Comparison of ENCODE assay signal across 18 cellular contexts in genomic region chr22:19957445-19957844, GRCh38. TPM values are rescaled to one million over a fixed set of nuclear protein-coding genes. Genes with fewer than 3 reads are reported as not detected.
DNase-seq lines count a peak whose midpoint lies in the region; ATAC-seq and TF ChIP-seq lines count a peak whose summit lies in the region.
"Had no signal": no experiment of that assay in that cellular context is flagged by ENCODE, and none has a peak within 500 bp of the region (broad histone marks: within the 10 kb centered on the region; RNA-seq: fewer than 3 reads in every experiment).

No MANE protein-coding gene starts in this region.

- no peaks in the 10 kb centered on the region for H3K27me3 ChIP-seq in mesendoderm (ENCODE audit: insufficient read depth, low read length, poor library complexity)
- H3K27me3 ChIP-seq: Peyer's patch, uterus had no signal

- no peak overlapping the region for H4K8ac ChIP-seq in mesendoderm (ENCODE audit: low read depth, low read length)

- peaks cover 4% of the 10 kb centered on the region for H3K4me1 ChIP-seq in mesendoderm (ENCODE audit: control insufficient read depth, low read depth, low read length)

- H3K27ac ChIP-seq in mesendoderm (ENCODE audit: low read depth, low read length), result no peak overlapping the region
- H3K27ac ChIP-seq: Peyer's patch, uterus had no signal

- ATAC-seq in HG02571 (IDR thresholded peaks at IDR 0.05; ENCODE audit: unreplicated experiment), result no peak
- ATAC-seq: activated CD8-positive, alpha-beta T cell treated with anti-CD3 and anti-CD28 coated beads, Interleukin-2, amount 10 ng/mL, durations not matched to agents 7 days and 5 days had no signal

- WGBS in mesendoderm (ENCODE audit: extremely low coverage, insufficient coverage, low lambda C conversion rate), result no CpG with 5 or more reads among the region's 9 CpGs

- H3K23ac ChIP-seq in mesendoderm (ENCODE audit: low read length), result no peak overlapping the region

- TF ChIP-seq CTCF in HFF-Myc (IDR thresholded peaks at IDR 0.05; ENCODE audit: low read depth, low read length, missing control alignments), result peak; percentile 12
- peak; percentile 5 for TF ChIP-seq CTCF in choroid plexus epithelial cell (conservative IDR thresholded peaks at IDR 0.05; ENCODE audit: low read depth, low read length)

- H2AK5ac ChIP-seq in mesendoderm (ENCODE audit: low read length), result no peak overlapping the region

- H3K79me2 ChIP-seq in mesendoderm (ENCODE audit: control insufficient read depth, insufficient read depth, low read length), result no peaks in the 10 kb centered on the region

- no peak overlapping the region for H3K56ac ChIP-seq in mesendoderm (ENCODE audit: low read length)

- no peak overlapping the region for H3K4ac ChIP-seq in mesendoderm (ENCODE audit: low read depth, low read length)

- H3K18ac ChIP-seq in mesendoderm (ENCODE audit: low read length), result no peak overlapping the region

- H3K79me1 ChIP-seq in mesendoderm (ENCODE audit: low read length), result no peaks in the 10 kb centered on the region

- in situ Hi-C loops in ACHN (cut with HindIII; ENCODE audit: low pct_ligation_motif_present, low pct_unique_long_range_greater_than_20kb, low sequenced_read_pairs), result no loop called here

- no peaks in the 10 kb centered on the region for H3K36me3 ChIP-seq in mesendoderm (ENCODE audit: control insufficient read depth, insufficient read depth, low read length)
- H3K36me3 ChIP-seq: Peyer's patch, uterus had no signal

- H2BK15ac ChIP-seq in mesendoderm (replicated peaks; ENCODE audit: low read depth), result no peak overlapping the region

- peak; percentile 15 for DNase-seq in NCI-H748 (lab: John Stamatoyannopoulos, UW; ENCODE audit: unreplicated experiment)
- no peak for DNase-seq in NCI-H748 treated with DMSO at 0.1 percent for 48 hours (lab: John Stamatoyannopoulos, UW)
- no peak for DNase-seq in HFF-Myc (ENCODE audit: extremely low read depth, low read depth)
- no peak for DNase-seq in choroid plexus epithelial cell (ENCODE audit: low read depth)
- DNase-seq in mesendoderm, result peak; percentile 48
- DNase-seq in ACHN, result no peak
- no peak for DNase-seq in NCI-H2227 (lab: John Stamatoyannopoulos, UW; ENCODE audit: unreplicated experiment)
- DNase-seq: activated CD8-positive, alpha-beta T cell treated with anti-CD3 and anti-CD28 coated beads, Interleukin-2, amount 10 ng/mL, durations not matched to agents 7 days and 5 days; central memory CD4-positive, alpha-beta T cell; EL; mammary epithelial cell; NCI-H1930; NCI-H524; nephron progenitor cell; Peyer's patch; SW 1271; uterus had no signal

- no peak overlapping the region for H2BK5ac ChIP-seq in mesendoderm (ENCODE audit: low read length)

- H4K5ac ChIP-seq in mesendoderm (ENCODE audit: low read length), result no peak overlapping the region

- no peak overlapping the region for H3K4me3 ChIP-seq in HFF-Myc (replicated peaks; ENCODE audit: low read depth, low read length)
- H3K4me3 ChIP-seq in choroid plexus epithelial cell (ENCODE audit: low read depth, low read length), result no peak overlapping the region
- no peak overlapping the region for H3K4me3 ChIP-seq in mesendoderm (ENCODE audit: low read length)
- H3K4me3 ChIP-seq: Peyer's patch, uterus had no signal

- no peak overlapping the region for H3K4me2 ChIP-seq in mesendoderm (ENCODE audit: low read length)

- no peak overlapping the region for H3K9ac ChIP-seq in mesendoderm (ENCODE audit: low read length)

- no peak overlapping the region for H2BK120ac ChIP-seq in mesendoderm (ENCODE audit: low read depth, low read length)

RNA-seq across cellular contexts. Expression of gene TXNRD2, which starts 15.8 kb away (rescaled TPM):
- polyA plus RNA-seq in mesendoderm (2013, experiment 1 of 2), result 20.1 TPM
- polyA plus RNA-seq in mesendoderm (2013, experiment 2 of 2), result 22.6 TPM

RNA-seq across cellular contexts. Expression of gene COMT, which starts 15.9 kb away (rescaled TPM):
- polyA plus RNA-seq in mesendoderm (2013, experiment 1 of 2), result 11.0 TPM
- polyA plus RNA-seq in mesendoderm (2013, experiment 2 of 2), result 10.7 TPM

RNA-seq across cellular contexts. Expression of gene ARVCF, which starts 59.2 kb away (rescaled TPM):
- 9.4 TPM for polyA plus RNA-seq in mesendoderm (2013, experiment 1 of 2)
- 9.6 TPM for polyA plus RNA-seq in mesendoderm (2013, experiment 2 of 2)

Comparison
In these comparisons a context has a peak if more than half of its experiments do, and no peak if none do; other contexts are left out.
1. DNase-seq: peak in NCI-H748 (single experiment) and mesendoderm (single experiment); none in NCI-H748 treated with DMSO at 0.1 percent for 48 hours (single experiment), HFF-Myc (single experiment), choroid plexus epithelial cell (single experiment), ACHN (single experiment) and NCI-H2227 (single experiment).